In genomic region chr3:99945328-99945995, GRCh38 we compare ENCODE assay signal across 12 cellular contexts.
DNase-seq lines count a peak whose midpoint lies in the region; ATAC-seq and TF ChIP-seq lines count a peak whose summit lies in the region.
"Had no signal": no experiment of that assay in that cellular context is flagged by ENCODE, and none has a peak within 500 bp of the region (broad histone marks: within the 10 kb centered on the region; RNA-seq: fewer than 3 reads in every experiment).

No MANE protein-coding gene starts in this region.

- H3K27ac ChIP-seq in upper lobe of right lung: no peak overlapping the region
- H3K27ac ChIP-seq: KMS-11, PC-9 had no signal

- H3K9me3 ChIP-seq in mucosa of descending colon (no peaks in the 10 kb centered on the region), upper lobe of right lung (no peaks in the 10 kb centered on the region)

- intact Hi-C loops in mucosa of descending colon (cut with DNase I, micrococcal nuclease): no loop called here
- intact Hi-C loops in upper lobe of right lung (cut with DNase I): no loop called here

- H3K4me1 ChIP-seq in mucosa of descending colon (ENCODE audit: low read depth) (peaks cover 15% of the 10 kb centered on the region), upper lobe of right lung (peaks cover 20% of the 10 kb centered on the region)

- H3K27me3 ChIP-seq in upper lobe of right lung: no peaks in the 10 kb centered on the region

- no peak overlapping the region for H3K4me3 ChIP-seq in mucosa of descending colon
- no peak overlapping the region for H3K4me3 ChIP-seq in upper lobe of right lung
- H3K4me3 ChIP-seq: PC-9 had no signal

- in situ Hi-C loops in GM13977 (cut with MboI; ENCODE audit: low pct_unique_long_range_greater_than_20kb, low sequenced_read_pairs, unreplicated experiment): no loop called here

- ATAC-seq in mucosa of descending colon (peak; percentile 68), upper lobe of right lung (peak; percentile 70), HG03196 (IDR thresholded peaks at IDR 0.05; ENCODE audit: unreplicated experiment) (no peak)
- ATAC-seq: activated CD4-positive, CD25-positive, alpha-beta regulatory T cell treated with anti-CD3 and anti-CD28 coated beads, Interleukin-2, amount 50 U/mL, for 24 hours had no signal

- DNase-seq in NCI-H446 treated with DMSO at 0.1 percent for 48 hours (lab: John Stamatoyannopoulos, UW) (peak; percentile 33), NCI-H446 (lab: John Stamatoyannopoulos, UW) (no peak), astrocyte of the hippocampus (ENCODE audit: low read depth, low spot score) (peak; percentile 77), mucosa of descending colon (peak in 1 of 3 donors; percentile 30), upper lobe of right lung (no peak), GM13977 (ENCODE audit: low spot score) (no peak), hippocampal formation (lab: John Stamatoyannopoulos, UW) (no peak)
- DNase-seq: PC-9; stimulated activated CD8-positive, alpha-beta memory T cell treated with anti-CD3 and anti-CD28 coated beads, Interleukin-4, amount 100 ng/mL, for 48 hours had no signal

- TF ChIP-seq CTCF in mucosa of descending colon (IDR thresholded peaks at IDR 0.05): no peak
- TF ChIP-seq CTCF in upper lobe of right lung (IDR thresholded peaks at IDR 0.05): no peak
- TF ChIP-seq CTCF in GM13977 (IDR thresholded peaks at IDR 0.05; ENCODE audit: extremely low read depth, insufficient read depth, missing control alignments): no peak

- no peaks in the 10 kb centered on the region for H3K36me3 ChIP-seq in mucosa of descending colon (ENCODE audit: low read depth)
- H3K36me3 ChIP-seq in upper lobe of right lung: no peaks in the 10 kb centered on the region

Comparison
In these comparisons a context has a peak if more than half of its experiments do, and no peak if none do; other contexts are left out.
1. DNase-seq: peak in NCI-H446 treated with DMSO at 0.1 percent for 48 hours (single experiment) and astrocyte of the hippocampus (single experiment); none in NCI-H446 (0 of 2), upper lobe of right lung (single experiment), GM13977 (single experiment) and hippocampal formation (0 of 2).